10 cellular contexts compared by ENCODE assay signal in genomic region chr6:20377623-20378265, GRCh38. TPM values are rescaled to one million over a fixed set of nuclear protein-coding genes. Genes with fewer than 3 reads are reported as not detected.
DNase-seq lines count a peak whose midpoint lies in the region; FAIRE-seq and TF ChIP-seq lines count a peak whose summit lies in the region.
"Had no signal": no experiment of that assay in that cellular context is flagged by ENCODE, and none has a peak within 500 bp of the region (broad histone marks: within the 10 kb centered on the region; RNA-seq: fewer than 3 reads in every experiment).

No MANE protein-coding gene starts in this region.

- peaks cover 4% of the 10 kb centered on the region for H3K4me1 ChIP-seq in osteoblast (ENCODE audit: insufficient read depth, low read length)

- H3K27me3 ChIP-seq in osteoblast (ENCODE audit: insufficient read depth, low read length): no peaks in the 10 kb centered on the region

- no peaks in the 10 kb centered on the region for H3K79me2 ChIP-seq in osteoblast (ENCODE audit: insufficient read depth, low read length)

- H4K20me1 ChIP-seq in osteoblast (ENCODE audit: insufficient read depth, low read length): no peaks in the 10 kb centered on the region

- FAIRE-seq in frontal cortex (lab: Jason Lieb, UNC): no peak

- peaks cover 9% of the 10 kb centered on the region for H3K9me3 Mint-ChIP-seq in mesothelial cell of epicardium

- no peaks in the 10 kb centered on the region for H3K36me3 Mint-ChIP-seq in mesothelial cell of epicardium

- H3K9me3 ChIP-seq in osteoblast (ENCODE audit: low read depth, low read length): no peaks in the 10 kb centered on the region

- peak; percentile 23 for DNase-seq in GM12865 (ENCODE audit: low read depth)
- DNase-seq in NCI-H1694 treated with DMSO at 0.1 percent for 48 hours (lab: John Stamatoyannopoulos, UW): peak; percentile 68
- peak; percentile 37 for DNase-seq in cerebellum (ENCODE audit: low spot score)
- DNase-seq in osteoblast (ENCODE audit: insufficient read length, low spot score, missing footprints): peak; percentile 55
- DNase-seq in 8988T: no peak
- DNase-seq in mesothelial cell of epicardium (ENCODE audit: low spot score in 2 of 2, unreplicated experiment in 2 of 2): no peak
- no peak for DNase-seq in frontal cortex (ENCODE audit: low spot score in 2 of 2)
- DNase-seq: endodermal cell; Right ventricle myocardium superior; stimulated activated CD4-positive, alpha-beta T cell treated with anti-CD3 and anti-CD28 coated beads, Interleukin-4, amount 100 ng/mL, for 1 hour had no signal

- no peak overlapping the region for H3K4me3 Mint-ChIP-seq in mesothelial cell of epicardium
- H3K4me3 Mint-ChIP-seq: endodermal cell had no signal

- no peak overlapping the region for H3K27ac ChIP-seq in osteoblast (ENCODE audit: low read depth, low read length)

- no peak overlapping the region for H2AFZ ChIP-seq in osteoblast (ENCODE audit: low read length)

- H3K36me3 ChIP-seq in osteoblast (ENCODE audit: insufficient read depth, low read length): no peaks in the 10 kb centered on the region

- no peaks in the 10 kb centered on the region for H3K27me3 Mint-ChIP-seq in mesothelial cell of epicardium (ENCODE audit: low read depth)

- H3K27ac Mint-ChIP-seq in mesothelial cell of epicardium: no peak overlapping the region
- H3K27ac Mint-ChIP-seq: endodermal cell had no signal

- H3K4me1 Mint-ChIP-seq in mesothelial cell of epicardium: peaks cover 11% of the 10 kb centered on the region

- TF ChIP-seq CTCF in GM12865 (IDR thresholded peaks at IDR 0.05; ENCODE audit: insufficient read depth, low read depth, low read length, missing control alignments) (no peak), osteoblast (IDR thresholded peaks at IDR 0.05; ENCODE audit: extremely low read depth, low read depth, low read length) (no peak), mesothelial cell of epicardium (IDR thresholded peaks at IDR 0.05; ENCODE audit: unreplicated experiment) (no peak)

- H3K4me3 ChIP-seq in GM12865 (ENCODE audit: low read depth, low read length) (no peak overlapping the region), osteoblast (ENCODE audit: insufficient read depth, low read length) (no peak overlapping the region)

- peak overlapping the region; percentile 21 for H3K4me2 ChIP-seq in osteoblast (ENCODE audit: insufficient read depth, low read length)

RNA-seq across cellular contexts. Expression of gene E2F3, which starts 23.9 kb away (rescaled TPM):
- total RNA-seq in cerebellum (13.3 TPM), osteoblast (6.2 and 7.4 TPM in 2 replicates), mesothelial cell of epicardium (24.2 to 24.7 TPM (median 24.4 TPM) in 3 replicates), frontal cortex (4.1 TPM)

Comparison
In these comparisons a context has a peak if more than half of its experiments do, and no peak if none do; other contexts are left out.
1. DNase-seq: peak in GM12865 (single experiment), NCI-H1694 treated with DMSO at 0.1 percent for 48 hours (single experiment), cerebellum (single experiment) and osteoblast (single experiment); none in 8988T (single experiment), mesothelial cell of epicardium (0 of 2) and frontal cortex (0 of 2).